In the genomic region with DNA sequence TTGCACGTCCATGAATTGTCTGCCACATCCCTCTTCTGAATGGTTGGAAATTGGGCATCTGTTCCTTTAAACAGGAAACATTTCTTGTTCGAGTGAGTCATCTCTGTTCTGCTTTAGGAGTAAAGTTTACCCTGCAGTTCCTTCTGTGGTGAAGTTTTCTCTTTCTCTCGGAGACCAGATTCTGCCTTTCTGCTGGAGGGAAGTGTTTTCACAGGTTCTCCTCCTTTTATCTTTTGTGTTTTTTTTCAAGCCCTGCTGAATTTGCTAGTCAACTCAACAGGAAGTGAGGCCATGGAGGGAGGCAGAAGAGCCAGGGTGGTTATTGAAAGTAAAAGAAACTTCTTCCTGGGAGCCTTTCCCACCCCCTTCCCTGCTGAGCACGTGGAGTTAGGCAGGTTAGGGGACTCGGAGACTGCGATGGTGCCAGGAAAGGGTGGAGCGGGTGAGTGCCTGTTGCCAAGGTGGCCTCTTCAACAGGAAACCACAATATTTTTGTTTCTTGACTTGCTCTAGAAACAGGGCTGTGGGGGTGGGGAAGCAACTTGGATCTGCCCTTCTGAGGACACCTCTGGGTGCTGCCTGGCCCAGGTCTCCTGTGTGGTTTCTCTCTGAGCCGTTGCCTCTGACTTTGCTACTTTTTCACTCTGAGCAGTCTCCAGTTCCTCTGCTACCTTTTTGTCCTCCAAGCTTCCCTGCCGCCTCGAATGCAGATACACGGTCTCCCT, we compare ENCODE assay signal across 8 cellular contexts. TPM values are rescaled to one million over a fixed set of nuclear protein-coding genes. Genes with fewer than 3 reads are reported as not detected.
A peak's percentile ranks its signal among the peaks of the same experiment; 100 is the strongest.
DNase-seq lines count a peak whose midpoint lies in the region; ATAC-seq and TF ChIP-seq lines count a peak whose summit lies in the region.

No MANE protein-coding gene starts in this region.

- H3K27me3 Mint-ChIP-seq in naive B cell, result no peaks in the 10 kb centered on the region

- peaks cover 3% of the 10 kb centered on the region for H3K36me3 ChIP-seq in NT2/D1 (ENCODE audit: insufficient read depth, insufficient read length, low read length)

- H3K4me3 ChIP-seq in NT2/D1 (ENCODE audit: insufficient read length, low read depth) (peak overlapping the region; percentile 68), epithelial cell of proximal tubule (ENCODE audit: low read depth, low read length) (peak overlapping the region; percentile 63)

- DNase-seq in A172 (ENCODE audit: low spot score) (peak; percentile 90), NT2/D1 (ENCODE audit: low read depth, low spot score) (peak; percentile 20), epithelial cell of proximal tubule (ENCODE audit: low read depth) (peak; percentile 82), naive B cell (peak; percentile 95)
- peak; percentile 88 for DNase-seq in activated CD8-positive, alpha-beta memory T cell treated with anti-CD3 and anti-CD28 coated beads, Interleukin-2, amount 50 U/mL, for 48 hours
- peak; percentile 81 to 99 (median 94) for DNase-seq in stimulated activated naive CD4-positive, alpha-beta T cell (lab: John Stamatoyannopoulos, UW)

- no peaks in the 10 kb centered on the region for H3K27me3 ChIP-seq in NT2/D1 (ENCODE audit: insufficient read depth, insufficient read length)

- peak overlapping the region; percentile 98 to 100 (median 99) for H3K27ac Mint-ChIP-seq in naive B cell

- peak overlapping the region; percentile 81 to 97 (median 94) for H3K4me3 Mint-ChIP-seq in naive B cell

- H3K4me1 ChIP-seq in NT2/D1 (ENCODE audit: insufficient read depth, insufficient read length), result peaks cover 8% of the 10 kb centered on the region

- H3K9ac ChIP-seq in NT2/D1 (ENCODE audit: insufficient read length, low read depth), result peak overlapping the region; percentile 84

- H3K36me3 Mint-ChIP-seq in naive B cell, result no peaks in the 10 kb centered on the region

- no peaks in the 10 kb centered on the region for H3K9me3 ChIP-seq in NT2/D1 (ENCODE audit: insufficient read depth, low read length)

- H3K9me3 Mint-ChIP-seq in naive B cell, result no peaks in the 10 kb centered on the region

- TF ChIP-seq CTCF in epithelial cell of proximal tubule (conservative IDR thresholded peaks at IDR 0.05; ENCODE audit: low read depth, low read length), result no peak

- peaks cover 51 to 84% (median 67%) of the 10 kb centered on the region in 3 donors for H3K4me1 Mint-ChIP-seq in naive B cell

- ATAC-seq in GM18858 (IDR thresholded peaks at IDR 0.05; ENCODE audit: unreplicated experiment) (peak; percentile 63), HG03095 (IDR thresholded peaks at IDR 0.05; ENCODE audit: unreplicated experiment) (peak; percentile 61), naive B cell (ENCODE audit: low read depth in 2 of 2) (peak; percentile 72 to 73)

RNA-seq across cellular contexts. Expression of a gene that starts 2.2 kb away (rescaled TPM):
- total RNA-seq in A172 (2014; rRNA removed; shearing (Covaris generic)), result 68.6 and 101 TPM in 2 replicates
- total RNA-seq in epithelial cell of proximal tubule, result 8.2 and 9.9 TPM in 2 replicates
- 10 to 100 TPM; 16.7 to 49.6 (median 31.2) TPM for polyA plus RNA-seq in naive B cell (ENCODE audit: low read depth in 6 of 6)

Comparison
In these comparisons a context has a peak if more than half of its experiments do, and no peak if none do; other contexts are left out.
1. Peak in every context shown above with its lines: DNase-seq, ATAC-seq and H3K4me3 ChIP-seq.
2. DNase-seq: peak in every context shown above with its lines; median percentile 95 in naive B cell; 94 in stimulated activated naive CD4-positive, alpha-beta T cell; 90 in A172; 88 in activated CD8-positive, alpha-beta memory T cell treated with anti-CD3 and anti-CD28 coated beads, Interleukin-2, amount 50 U/mL, for 48 hours; 82 in epithelial cell of proximal tubule; 20 in NT2/D1.